Comparison of ENCODE assay signal across 1 cellular context in the genomic region with DNA sequence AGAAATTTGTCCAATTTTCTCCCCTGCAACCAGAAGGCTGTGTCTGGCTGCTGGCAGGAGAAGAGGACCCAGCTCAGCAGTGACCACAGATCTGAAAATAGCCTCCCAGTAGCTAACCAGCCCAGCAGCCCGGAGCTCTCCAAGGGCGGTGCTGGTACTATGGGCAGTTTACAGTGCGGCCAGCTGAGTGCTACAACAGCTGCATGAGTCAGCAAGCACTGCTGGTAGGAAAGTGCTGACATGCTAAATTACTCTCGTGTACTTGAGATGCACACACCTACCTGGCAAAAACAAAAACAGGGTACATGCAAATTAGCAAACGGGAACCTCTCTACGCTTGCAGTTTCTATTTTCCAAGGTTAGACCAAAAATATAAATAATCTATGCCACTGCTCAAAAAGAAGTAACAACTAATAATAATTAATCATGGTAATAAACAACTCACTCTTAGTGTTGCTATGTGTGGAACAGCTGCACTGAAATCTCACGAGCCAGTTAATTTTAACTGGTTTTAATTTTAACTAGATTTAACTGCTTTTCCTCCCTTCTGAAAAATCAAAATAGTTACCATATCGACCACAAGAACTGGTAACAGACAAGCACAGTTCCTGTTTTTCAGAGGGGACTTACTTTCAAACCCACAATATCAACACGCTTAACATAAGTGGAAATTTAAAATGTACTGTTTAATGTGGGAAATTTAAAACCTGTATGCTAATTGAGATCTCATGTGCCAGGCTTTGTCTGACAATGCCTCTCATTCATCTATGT.
A peak's percentile ranks its signal among the peaks of the same experiment; 100 is the strongest.
TF ChIP-seq lines count a peak whose summit lies in the region.

No MANE protein-coding gene starts in this region.

TF ChIP-seq in HepG2, 621 proteins besides CTCF, POLR2A, EP300 and RAD21 (continued from another document):
- TF ChIP-seq ZFP91 (CRISPR knock-in tag; IDR thresholded peaks at IDR 0.05; ENCODE audit: borderline replicate concordance) (no peak), ZNF326 (CRISPR knock-in tag; IDR thresholded peaks at IDR 0.05; ENCODE audit: borderline replicate concordance) (no peak), RBM39 (IDR thresholded peaks at IDR 0.05; ENCODE audit: low read depth, low read length, poor library complexity, severe bottlenecking) (no peak), MAFF (IDR thresholded peaks at IDR 0.05; ENCODE audit: low read depth, low read length) (peak; percentile 98), TBX3 (IDR thresholded peaks at IDR 0.05; ENCODE audit: borderline replicate concordance) (no peak), JUND (CRISPR knock-in tag; IDR thresholded peaks at IDR 0.05) (no peak), ELF3 (CRISPR knock-in tag; IDR thresholded peaks at IDR 0.05) (no peak), ZBTB7A (CRISPR knock-in tag; IDR thresholded peaks at IDR 0.05) (no peak), MAFK (conservative IDR thresholded peaks at IDR 0.05 in 1 of 2, IDR thresholded peaks at IDR 0.05 in 1 of 2; ENCODE audit: low read length in 2 of 2) (peak; percentile 98), CCAR2 (optimal IDR thresholded peaks at IDR 0.05; ENCODE audit: low read depth, low read length) (no peak)
TF ChIP-seq in HepG2: peak in this region for 7.
